ENCODE assay signal across 11 cellular contexts in the genomic region with DNA sequence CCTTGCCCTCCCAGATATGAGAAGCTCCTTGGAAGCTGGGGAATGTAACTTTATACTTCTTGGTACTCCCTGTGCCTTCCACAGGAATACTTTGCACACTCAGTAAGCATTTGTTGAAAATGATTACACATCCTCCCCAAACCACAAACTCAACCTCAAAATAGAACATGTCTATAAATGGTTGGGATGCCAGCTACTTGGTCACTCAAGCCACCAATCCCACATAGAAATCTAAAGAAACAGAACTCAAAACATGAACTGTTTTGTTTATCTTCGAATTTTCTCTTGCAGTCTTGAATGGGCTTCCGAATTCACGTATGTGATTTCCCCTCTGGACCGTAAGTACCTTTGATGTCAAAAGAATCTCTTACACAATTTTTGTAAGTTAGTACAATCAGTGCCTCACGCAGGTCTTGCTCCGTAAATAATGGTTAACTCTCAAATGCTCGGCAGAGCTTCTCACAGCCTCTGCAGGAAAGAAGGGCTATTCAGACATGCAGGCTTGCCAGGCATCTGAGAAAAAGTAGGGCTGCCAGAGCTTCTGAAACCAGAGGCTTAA. TPM values are rescaled to one million over a fixed set of nuclear protein-coding genes. Genes with fewer than 3 reads are reported as not detected.
DNase-seq lines count a peak whose midpoint lies in the region; ATAC-seq and TF ChIP-seq lines count a peak whose summit lies in the region.
"Had no signal": no experiment of that assay in that cellular context is flagged by ENCODE, and none has a peak within 500 bp of the region (broad histone marks: within the 10 kb centered on the region; RNA-seq: fewer than 3 reads in every experiment).

No MANE protein-coding gene starts in this region.

- POLR2A ChIA-PET in activated CD4-positive, alpha-beta memory T cell treated with anti-CD3 and anti-CD28 coated beads, Interleukin-2, amount 10 ng/mL, durations not matched to agents 7 days and 5 days (lab: Charles Lee): interaction anchor here (1.2 to 1.5 kb wide), 2 partner anchors 24 to 27 kb away, joined by 3 to 4 read pairs; partner anchors contain the start of gene SORT1
- POLR2A ChIA-PET in activated CD4-positive, alpha-beta memory T cell treated with anti-CD3 and anti-CD28 coated beads for 36 hours (lab: Charles Lee): no interaction called here

- no peak for TF ChIP-seq CTCF in type B pancreatic cell (conservative IDR thresholded peaks at IDR 0.05)

- H3K9me3 Mint-ChIP-seq in activated CD4-positive, alpha-beta memory T cell treated with anti-CD3 and anti-CD28 coated beads, Interleukin-2, amount 10 ng/mL, durations not matched to agents 7 days and 5 days: peaks cover 3% of the 10 kb centered on the region
- no peaks in the 10 kb centered on the region for H3K9me3 Mint-ChIP-seq in activated CD4-positive, alpha-beta memory T cell treated with anti-CD3 and anti-CD28 coated beads for 36 hours
- H3K9me3 Mint-ChIP-seq in type B pancreatic cell: no peaks in the 10 kb centered on the region
- H3K9me3 Mint-ChIP-seq: CD4-positive, CD25-positive, alpha-beta regulatory T cell had no signal

- H3K4me3 Mint-ChIP-seq in activated CD4-positive, alpha-beta memory T cell treated with anti-CD3 and anti-CD28 coated beads, Interleukin-2, amount 10 ng/mL, durations not matched to agents 7 days and 5 days: peak overlapping the region; percentile 31
- H3K4me3 Mint-ChIP-seq in activated CD4-positive, alpha-beta memory T cell treated with anti-CD3 and anti-CD28 coated beads for 36 hours: no peak overlapping the region
- H3K4me3 Mint-ChIP-seq in type B pancreatic cell: peak overlapping the region; percentile 54
- H3K4me3 Mint-ChIP-seq: CD4-positive, CD25-positive, alpha-beta regulatory T cell had no signal

- H3K4me1 Mint-ChIP-seq in activated CD4-positive, alpha-beta memory T cell treated with anti-CD3 and anti-CD28 coated beads, Interleukin-2, amount 10 ng/mL, durations not matched to agents 7 days and 5 days: peaks cover 59% of the 10 kb centered on the region
- peaks cover 20% of the 10 kb centered on the region for H3K4me1 Mint-ChIP-seq in activated CD4-positive, alpha-beta memory T cell treated with anti-CD3 and anti-CD28 coated beads for 36 hours (ENCODE audit: low read depth)
- peaks cover 4% of the 10 kb centered on the region for H3K4me1 Mint-ChIP-seq in type B pancreatic cell (ENCODE audit: unreplicated experiment)

- ATAC-seq in left lobe of liver: peak; percentile 67

- peaks cover 25% of the 10 kb centered on the region for H3K27me3 Mint-ChIP-seq in activated CD4-positive, alpha-beta memory T cell treated with anti-CD3 and anti-CD28 coated beads, Interleukin-2, amount 10 ng/mL, durations not matched to agents 7 days and 5 days
- H3K27me3 Mint-ChIP-seq in activated CD4-positive, alpha-beta memory T cell treated with anti-CD3 and anti-CD28 coated beads for 36 hours: peaks cover 22% of the 10 kb centered on the region
- no peaks in the 10 kb centered on the region for H3K27me3 Mint-ChIP-seq in type B pancreatic cell

- DNase-seq in activated CD4-positive, alpha-beta memory T cell treated with anti-CD3 and anti-CD28 coated beads, Interleukin-2, amount 10 ng/mL, durations not matched to agents 7 days and 5 days: no peak
- DNase-seq in activated CD4-positive, alpha-beta memory T cell treated with anti-CD3 and anti-CD28 coated beads for 36 hours: no peak
- DNase-seq in amniotic stem cell (lab: John Stamatoyannopoulos, UW): peak; percentile 64
- no peak for DNase-seq in left lobe of liver (ENCODE audit: low spot score)
- no peak for DNase-seq in type B pancreatic cell (ENCODE audit: extremely low spot score, unreplicated experiment)
- no peak for DNase-seq in DMS114 treated with DMSO at 0.1 percent for 48 hours (lab: John Stamatoyannopoulos, UW; ENCODE audit: unreplicated experiment)
- DNase-seq in GM19240 (ENCODE audit: insufficient read length, low spot score): no peak
- DNase-seq in DMS153 (lab: John Stamatoyannopoulos, UW): no peak
- DNase-seq: effector CD4-positive, alpha-beta T cell; MG63 had no signal

- CTCF ChIA-PET in activated CD4-positive, alpha-beta memory T cell treated with anti-CD3 and anti-CD28 coated beads, Interleukin-2, amount 10 ng/mL, durations not matched to agents 7 days and 5 days (lab: Charles Lee): interaction anchor here (1.1 kb wide), 2 partner anchors 28 to 88 kb away, joined by 3 to 4 read pairs; partner anchors contain the start of gene PSRC1
- CTCF ChIA-PET in activated CD4-positive, alpha-beta memory T cell treated with anti-CD3 and anti-CD28 coated beads for 36 hours (lab: Charles Lee): interaction anchor here (1.0 to 1.6 kb wide), 2 partner anchors 22 to 28 kb away, joined by 3 to 10 read pairs; partner anchors contain the start of gene SORT1

- peaks cover 15% of the 10 kb centered on the region for H3K36me3 Mint-ChIP-seq in activated CD4-positive, alpha-beta memory T cell treated with anti-CD3 and anti-CD28 coated beads, Interleukin-2, amount 10 ng/mL, durations not matched to agents 7 days and 5 days (ENCODE audit: low read depth)
- H3K36me3 Mint-ChIP-seq in activated CD4-positive, alpha-beta memory T cell treated with anti-CD3 and anti-CD28 coated beads for 36 hours: no peaks in the 10 kb centered on the region
- H3K36me3 Mint-ChIP-seq in type B pancreatic cell: peaks cover 15% of the 10 kb centered on the region
- H3K36me3 Mint-ChIP-seq: CD4-positive, CD25-positive, alpha-beta regulatory T cell had no signal

- intact Hi-C loops in activated CD4-positive, alpha-beta memory T cell treated with anti-CD3 and anti-CD28 coated beads for 36 hours (cut with micrococcal nuclease): loop anchor here (2.0 kb wide), 1 partner anchor 14 kb away; no protein-coding TSS in a partner anchor

- H3K27ac Mint-ChIP-seq in activated CD4-positive, alpha-beta memory T cell treated with anti-CD3 and anti-CD28 coated beads, Interleukin-2, amount 10 ng/mL, durations not matched to agents 7 days and 5 days: peak overlapping the region; percentile 37
- H3K27ac Mint-ChIP-seq in activated CD4-positive, alpha-beta memory T cell treated with anti-CD3 and anti-CD28 coated beads for 36 hours: no peak overlapping the region
- peak overlapping the region; percentile 89 for H3K27ac Mint-ChIP-seq in type B pancreatic cell
- H3K27ac Mint-ChIP-seq: CD4-positive, CD25-positive, alpha-beta regulatory T cell had no signal

RNA-seq across cellular contexts. Expression of gene SORT1, which starts 26.9 kb away (rescaled TPM):
- 1 to 10 TPM; 3.2 to 4.5 TPM for total RNA-seq in activated CD4-positive, alpha-beta memory T cell treated with anti-CD3 and anti-CD28 coated beads, Interleukin-2, amount 10 ng/mL, durations not matched to agents 7 days and 5 days
- total RNA-seq in activated CD4-positive, alpha-beta memory T cell treated with anti-CD3 and anti-CD28 coated beads for 36 hours: under 1 TPM; 0.31 to 0.51 TPM
- 3.6 TPM for total RNA-seq in left lobe of liver
- total RNA-seq in type B pancreatic cell (ENCODE audit: low replicate concordance): 52.3 and 88.6 TPM in 2 replicates

RNA-seq across cellular contexts. Expression of gene PSMA5, which starts 55.5 kb away (rescaled TPM):
- total RNA-seq in activated CD4-positive, alpha-beta memory T cell treated with anti-CD3 and anti-CD28 coated beads, Interleukin-2, amount 10 ng/mL, durations not matched to agents 7 days and 5 days: 100 to 1,000 TPM; 170 to 189 TPM
- total RNA-seq in activated CD4-positive, alpha-beta memory T cell treated with anti-CD3 and anti-CD28 coated beads for 36 hours: 100 to 1,000 TPM; 217 to 218 TPM
- total RNA-seq in left lobe of liver: 59.2 TPM
- 84.3 and 85.7 TPM in 2 replicates for total RNA-seq in type B pancreatic cell (ENCODE audit: low replicate concordance)
